21 cellular contexts compared by ENCODE assay signal in genomic region chr11:95524328-95525036, GRCh38.
DNase-seq lines count a peak whose midpoint lies in the region; ATAC-seq and TF ChIP-seq lines count a peak whose summit lies in the region.
"Had no signal": no experiment of that assay in that cellular context is flagged by ENCODE, and none has a peak within 500 bp of the region (broad histone marks: within the 10 kb centered on the region; RNA-seq: fewer than 3 reads in every experiment).

No MANE protein-coding gene starts in this region.

- no peak for ATAC-seq in HG03342 (IDR thresholded peaks at IDR 0.05; ENCODE audit: unreplicated experiment)
- ATAC-seq: effector memory CD8-positive, alpha-beta T cell; HCT116; lower lobe of right lung; mucosa of descending colon had no signal

- DNase-seq in NCI-H1105 treated with DMSO at 0.1 percent for 48 hours (lab: John Stamatoyannopoulos, UW) = peak; percentile 93
- peak; percentile 18 for DNase-seq in NCI-H2171 (lab: John Stamatoyannopoulos, UW)
- peak; percentile 100 for DNase-seq in SK-N-DZ (ENCODE audit: low spot score)
- no peak for DNase-seq in activated naive CD8-positive, alpha-beta T cell treated with anti-CD3 and anti-CD28 coated beads for 36 hours
- DNase-seq in DMS79 treated with DMSO at 0.1 percent for 48 hours (lab: John Stamatoyannopoulos, UW) = no peak
- DNase-seq: activated CD4-positive, alpha-beta T cell treated with anti-CD3 and anti-CD28 coated beads, Interleukin-2, amount 10 ng/mL, durations not matched to agents 24 days and 14 days; activated naive CD4-positive, alpha-beta T cell treated with Interleukin-2 at 50 U/mL for 16 hours; activated T-cell treated with anti-CD3 and anti-CD28 coated beads, Interleukin-2, amount 50 U/mL, for 48 hours; amniotic stem cell; effector memory CD8-positive, alpha-beta T cell; esophagus squamous epithelium; lower lobe of right lung; mucosa of descending colon; NCI-H187; posterior cingulate gyrus; stomach; tibial artery had no signal

- no peak overlapping the region for H3K4me3 Mint-ChIP-seq in nephron
- H3K4me3 Mint-ChIP-seq in activated naive CD8-positive, alpha-beta T cell treated with anti-CD3 and anti-CD28 coated beads for 36 hours = no peak overlapping the region
- H3K4me3 Mint-ChIP-seq: activated CD4-positive, alpha-beta T cell treated with anti-CD3 and anti-CD28 coated beads, Interleukin-2, amount 10 ng/mL, durations not matched to agents 24 days and 14 days; effector memory CD8-positive, alpha-beta T cell; neural crest cell had no signal

- no peaks in the 10 kb centered on the region for H3K36me3 Mint-ChIP-seq in nephron (ENCODE audit: low read depth)
- no peaks in the 10 kb centered on the region for H3K36me3 Mint-ChIP-seq in activated naive CD8-positive, alpha-beta T cell treated with anti-CD3 and anti-CD28 coated beads for 36 hours

- H3K4me1 Mint-ChIP-seq in nephron = peaks cover 35% of the 10 kb centered on the region
- H3K4me1 Mint-ChIP-seq in activated naive CD8-positive, alpha-beta T cell treated with anti-CD3 and anti-CD28 coated beads for 36 hours = no peaks in the 10 kb centered on the region
- H3K4me1 Mint-ChIP-seq: activated CD4-positive, alpha-beta T cell treated with anti-CD3 and anti-CD28 coated beads, Interleukin-2, amount 10 ng/mL, durations not matched to agents 24 days and 14 days; neural crest cell had no signal

- no peak for TF ChIP-seq CTCF in nephron (IDR thresholded peaks at IDR 0.05; ENCODE audit: unreplicated experiment in 3 of 3)

- H3K27me3 Mint-ChIP-seq in nephron (ENCODE audit: low read depth) = no peaks in the 10 kb centered on the region
- peaks cover 5% of the 10 kb centered on the region for H3K27me3 Mint-ChIP-seq in activated naive CD8-positive, alpha-beta T cell treated with anti-CD3 and anti-CD28 coated beads for 36 hours
- H3K27me3 Mint-ChIP-seq: activated CD4-positive, alpha-beta T cell treated with anti-CD3 and anti-CD28 coated beads, Interleukin-2, amount 10 ng/mL, durations not matched to agents 24 days and 14 days had no signal

- peak overlapping the region; percentile 30 to 70 (median 64) for H3K27ac Mint-ChIP-seq in nephron
- H3K27ac Mint-ChIP-seq in activated naive CD8-positive, alpha-beta T cell treated with anti-CD3 and anti-CD28 coated beads for 36 hours = no peak overlapping the region
- H3K27ac Mint-ChIP-seq: activated CD4-positive, alpha-beta T cell treated with anti-CD3 and anti-CD28 coated beads, Interleukin-2, amount 10 ng/mL, durations not matched to agents 24 days and 14 days; effector memory CD8-positive, alpha-beta T cell had no signal

- H3K9me3 Mint-ChIP-seq in nephron = peaks cover 3% of the 10 kb centered on the region
- no peaks in the 10 kb centered on the region for H3K9me3 Mint-ChIP-seq in activated naive CD8-positive, alpha-beta T cell treated with anti-CD3 and anti-CD28 coated beads for 36 hours
- H3K9me3 Mint-ChIP-seq: effector memory CD8-positive, alpha-beta T cell had no signal

Comparison
In these comparisons a context has a peak if more than half of its experiments do, and no peak if none do; other contexts are left out.
1. DNase-seq: peak in NCI-H1105 treated with DMSO at 0.1 percent for 48 hours (single experiment), NCI-H2171 (single experiment) and SK-N-DZ (single experiment); none in activated naive CD8-positive, alpha-beta T cell treated with anti-CD3 and anti-CD28 coated beads for 36 hours (single experiment) and DMS79 treated with DMSO at 0.1 percent for 48 hours (single experiment).